Comparison of ENCODE assay signal across 10 cellular contexts in the genomic region with DNA sequence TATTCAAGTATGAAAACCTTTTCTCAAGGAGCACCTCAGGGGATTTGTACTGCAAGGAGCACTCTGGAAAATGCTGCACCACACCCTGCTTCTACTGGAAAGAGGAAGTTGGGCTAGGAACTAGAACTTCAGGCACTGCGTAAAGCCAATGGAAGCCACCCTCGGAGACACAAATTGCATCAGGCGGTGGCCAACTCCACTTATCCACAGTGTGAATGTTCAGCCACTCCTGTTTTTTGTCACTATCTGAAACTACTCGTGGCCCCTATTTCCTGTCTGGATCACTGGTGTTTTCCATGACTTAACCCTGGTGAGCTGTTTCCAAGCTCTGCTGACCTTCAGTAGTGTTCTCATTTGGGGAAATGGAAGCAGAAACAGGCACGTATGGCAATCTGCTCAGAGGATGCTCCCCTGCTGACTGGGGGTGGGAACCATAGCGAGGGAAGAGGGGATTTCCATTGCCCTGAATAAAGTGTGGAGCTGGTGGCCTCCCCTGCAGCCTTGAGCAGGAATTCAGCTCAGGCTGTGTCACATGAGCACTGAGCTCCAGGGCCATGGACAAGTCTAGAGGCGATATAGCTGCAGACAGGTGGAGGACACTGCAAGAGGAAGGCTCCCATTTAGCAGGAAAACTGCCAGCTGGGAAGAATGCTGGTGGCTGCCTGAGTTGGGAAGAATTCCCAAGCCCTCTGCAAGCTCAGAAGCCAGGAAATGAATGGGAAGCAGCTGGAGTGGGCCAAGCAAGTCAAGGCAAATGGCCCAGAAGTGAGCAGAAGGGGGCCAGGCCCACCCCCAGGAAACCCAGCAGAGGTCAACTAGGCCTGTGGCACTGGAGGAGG. TPM values are rescaled to one million over a fixed set of nuclear protein-coding genes. Genes with fewer than 3 reads are reported as not detected.
DNase-seq lines count a peak whose midpoint lies in the region; ATAC-seq, FAIRE-seq and TF ChIP-seq lines count a peak whose summit lies in the region.
"Had no signal": no experiment of that assay in that cellular context is flagged by ENCODE, and none has a peak within 500 bp of the region (broad histone marks: within the 10 kb centered on the region; RNA-seq: fewer than 3 reads in every experiment).

No MANE protein-coding gene starts in this region.

- no peak overlapping the region for H3K4me3 ChIP-seq in mucosa of descending colon

- peak; percentile 72 for DNase-seq in EH (ENCODE audit: low read depth)
- peak; percentile 43 to 70 for DNase-seq in NOMO-1 (lab: John Stamatoyannopoulos, UW; ENCODE audit: unreplicated experiment in 2 of 2)
- DNase-seq in ecto neural progenitor cell (ENCODE audit: low spot score), result peak; percentile 58
- peak in 1 of 3 donors; percentile 20 for DNase-seq in mucosa of descending colon
- DNase-seq in DMS79 treated with DMSO at 0.1 percent for 48 hours (lab: John Stamatoyannopoulos, UW), result no peak
- DNase-seq in NCI-H1436 (lab: John Stamatoyannopoulos, UW), result no peak
- no peak for DNase-seq in GM12891 (ENCODE audit: insufficient read length, low spot score)
- DNase-seq: activated naive CD8-positive, alpha-beta T cell treated with anti-CD3 and anti-CD28 coated beads, Interleukin-2, amount 10 ng/mL, durations not matched to agents 7 days and 5 days; NCI-H1417 had no signal

- no peaks in the 10 kb centered on the region for H3K9me3 ChIP-seq in mucosa of descending colon

- no peaks in the 10 kb centered on the region for H3K4me1 ChIP-seq in mucosa of descending colon (ENCODE audit: low read depth)

- peak; percentile 34 for ATAC-seq in mucosa of descending colon
- ATAC-seq in HG03571 (IDR thresholded peaks at IDR 0.05; ENCODE audit: unreplicated experiment), result no peak

- TF ChIP-seq CTCF in mucosa of descending colon (IDR thresholded peaks at IDR 0.05), result no peak

- FAIRE-seq in GM12891 (lab: Jason Lieb, UNC), result no peak

- TF ChIP-seq POLR2A in GM12891 (IDR thresholded peaks at IDR 0.05; ENCODE audit: low read depth, low read length), result no peak

- intact Hi-C loops in mucosa of descending colon (cut with DNase I, micrococcal nuclease), result no loop called here

- H3K36me3 ChIP-seq in mucosa of descending colon (ENCODE audit: low read depth), result no peaks in the 10 kb centered on the region

TF ChIP-seq in GM12891, 5 proteins besides CTCF, POLR2A, EP300 and RAD21:
- TF ChIP-seq SPI1 (IDR thresholded peaks at IDR 0.05; ENCODE audit: low read depth, low read length) (no peak), PAX5 (IDR thresholded peaks at IDR 0.05; ENCODE audit: insufficient read depth, low read length, severe bottlenecking) (no peak)

RNA-seq across cellular contexts. Expression of a gene that starts 50.5 kb away (rescaled TPM):
- 100 to 1,000 TPM; 158 to 182 (median 168) TPM for total RNA-seq in mucosa of descending colon
- 75.0 TPM for polyA plus RNA-seq in GM12891 (2012; ENCODE audit: low read depth, missing spikeins)

Comparison
In these comparisons a context has a peak if more than half of its experiments do, and no peak if none do; other contexts are left out.
1. DNase-seq: peak in EH (single experiment), NOMO-1 (2 of 2) and ecto neural progenitor cell (single experiment); none in DMS79 treated with DMSO at 0.1 percent for 48 hours (single experiment), NCI-H1436 (single experiment) and GM12891 (single experiment).